1 cellular context compared by ENCODE assay signal in the genomic region with DNA sequence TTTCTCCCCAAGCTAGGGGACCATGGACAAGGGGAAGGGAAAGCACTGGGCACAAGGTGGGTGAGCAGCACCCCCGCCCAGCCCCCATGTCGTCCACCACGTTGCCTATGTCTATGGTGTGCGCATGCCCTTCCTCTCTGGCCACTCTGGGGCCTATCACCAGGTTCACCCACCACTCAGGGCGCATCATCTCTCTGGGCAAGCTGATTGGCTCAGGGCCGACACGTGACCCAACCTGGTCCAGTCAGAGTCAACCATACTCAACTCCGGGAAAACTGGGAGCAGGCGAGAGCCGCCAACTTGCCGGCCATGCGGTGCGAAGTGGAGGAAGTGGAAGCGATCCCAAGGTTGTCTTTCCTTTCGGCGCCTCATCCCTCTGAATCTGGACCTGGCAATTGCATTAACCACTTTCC.
TF ChIP-seq lines count a peak whose summit lies in the region.

No MANE protein-coding gene starts in this region.

TF ChIP-seq in HepG2, 621 proteins besides CTCF, POLR2A, EP300 and RAD21 (continued from another document and continues in another):
- TF ChIP-seq ZNF362 (CRISPR knock-in tag; IDR thresholded peaks at IDR 0.05; ENCODE audit: borderline replicate concordance) (no peak), ARNTL (CRISPR knock-in tag; IDR thresholded peaks at IDR 0.05) (no peak), CREM (IDR thresholded peaks at IDR 0.05) (no peak), CREM (CRISPR knock-in tag; IDR thresholded peaks at IDR 0.05) (no peak), ARHGAP35 (CRISPR knock-in tag; IDR thresholded peaks at IDR 0.05; ENCODE audit: borderline replicate concordance) (no peak), GTF2F1 (IDR thresholded peaks at IDR 0.05; ENCODE audit: low read length) (no peak), MXD1 (CRISPR knock-in tag; IDR thresholded peaks at IDR 0.05) (no peak), SRY (CRISPR knock-in tag; IDR thresholded peaks at IDR 0.05) (no peak), ZFYVE20 (CRISPR knock-in tag; IDR thresholded peaks at IDR 0.05; ENCODE audit: borderline replicate concordance, low read depth) (no peak), SOX13 (IDR thresholded peaks at IDR 0.05) (no peak), SOX13 (CRISPR knock-in tag; conservative IDR thresholded peaks at IDR 0.05 in 1 of 2, IDR thresholded peaks at IDR 0.05 in 1 of 2) (no peak), ZNF607 (CRISPR knock-in tag; IDR thresholded peaks at IDR 0.05; ENCODE audit: borderline replicate concordance) (no peak), ZNF430 (CRISPR knock-in tag; IDR thresholded peaks at IDR 0.05) (0 out of 2 replicates have a peak, but pooled peaks have one; percentile 5), HDAC6 (IDR thresholded peaks at IDR 0.05; ENCODE audit: low read depth, low read length) (no peak), SAFB2 (CRISPR knock-in tag; IDR thresholded peaks at IDR 0.05; ENCODE audit: borderline replicate concordance, low read depth) (no peak), ZNF331 (CRISPR knock-in tag; IDR thresholded peaks at IDR 0.05) (no peak), TEAD2 (CRISPR knock-in tag; IDR thresholded peaks at IDR 0.05) (0 out of 2 replicates have a peak, but pooled peaks have one; percentile 49), PTBP1 (IDR thresholded peaks at IDR 0.05; ENCODE audit: low read depth, low read length, poor library complexity, severe bottlenecking) (peak; percentile 72), THAP7 (CRISPR knock-in tag; IDR thresholded peaks at IDR 0.05) (no peak), HIC2 (CRISPR knock-in tag; IDR thresholded peaks at IDR 0.05; ENCODE audit: low read depth) (no peak)
- TF ChIP-seq, protein P1, sequence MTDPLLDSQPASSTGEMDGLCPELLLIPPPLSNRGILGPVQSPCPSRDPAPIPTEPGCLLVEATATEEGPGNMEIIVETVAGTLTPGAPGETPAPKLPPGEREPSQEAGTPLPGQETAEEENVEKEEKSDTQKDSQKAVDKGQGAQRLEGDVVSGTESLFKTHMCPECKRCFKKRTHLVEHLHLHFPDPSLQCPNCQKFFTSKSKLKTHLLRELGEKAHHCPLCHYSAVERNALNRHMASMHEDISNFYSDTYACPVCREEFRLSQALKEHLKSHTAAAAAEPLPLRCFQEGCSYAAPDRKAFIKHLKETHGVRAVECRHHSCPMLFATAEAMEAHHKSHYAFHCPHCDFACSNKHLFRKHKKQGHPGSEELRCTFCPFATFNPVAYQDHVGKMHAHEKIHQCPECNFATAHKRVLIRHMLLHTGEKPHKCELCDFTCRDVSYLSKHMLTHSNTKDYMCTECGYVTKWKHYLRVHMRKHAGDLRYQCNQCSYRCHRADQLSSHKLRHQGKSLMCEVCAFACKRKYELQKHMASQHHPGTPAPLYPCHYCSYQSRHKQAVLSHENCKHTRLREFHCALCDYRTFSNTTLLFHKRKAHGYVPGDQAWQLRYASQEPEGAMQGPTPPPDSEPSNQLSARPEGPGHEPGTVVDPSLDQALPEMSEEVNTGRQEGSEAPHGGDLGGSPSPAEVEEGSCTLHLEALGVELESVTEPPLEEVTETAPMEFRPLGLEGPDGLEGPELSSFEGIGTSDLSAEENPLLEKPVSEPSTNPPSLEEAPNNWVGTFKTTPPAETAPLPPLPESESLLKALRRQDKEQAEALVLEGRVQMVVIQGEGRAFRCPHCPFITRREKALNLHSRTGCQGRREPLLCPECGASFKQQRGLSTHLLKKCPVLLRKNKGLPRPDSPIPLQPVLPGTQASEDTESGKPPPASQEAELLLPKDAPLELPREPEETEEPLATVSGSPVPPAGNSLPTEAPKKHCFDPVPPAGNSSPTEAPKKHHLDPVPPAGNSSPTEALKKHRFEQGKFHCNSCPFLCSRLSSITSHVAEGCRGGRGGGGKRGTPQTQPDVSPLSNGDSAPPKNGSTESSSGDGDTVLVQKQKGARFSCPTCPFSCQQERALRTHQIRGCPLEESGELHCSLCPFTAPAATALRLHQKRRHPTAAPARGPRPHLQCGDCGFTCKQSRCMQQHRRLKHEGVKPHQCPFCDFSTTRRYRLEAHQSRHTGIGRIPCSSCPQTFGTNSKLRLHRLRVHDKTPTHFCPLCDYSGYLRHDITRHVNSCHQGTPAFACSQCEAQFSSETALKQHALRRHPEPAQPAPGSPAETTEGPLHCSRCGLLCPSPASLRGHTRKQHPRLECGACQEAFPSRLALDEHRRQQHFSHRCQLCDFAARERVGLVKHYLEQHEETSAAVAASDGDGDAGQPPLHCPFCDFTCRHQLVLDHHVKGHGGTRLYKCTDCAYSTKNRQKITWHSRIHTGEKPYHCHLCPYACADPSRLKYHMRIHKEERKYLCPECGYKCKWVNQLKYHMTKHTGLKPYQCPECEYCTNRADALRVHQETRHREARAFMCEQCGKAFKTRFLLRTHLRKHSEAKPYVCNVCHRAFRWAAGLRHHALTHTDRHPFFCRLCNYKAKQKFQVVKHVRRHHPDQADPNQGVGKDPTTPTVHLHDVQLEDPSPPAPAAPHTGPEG (CRISPR knock-in tag; IDR thresholded peaks at IDR 0.05): no peak
- TF ChIP-seq, protein P2, sequence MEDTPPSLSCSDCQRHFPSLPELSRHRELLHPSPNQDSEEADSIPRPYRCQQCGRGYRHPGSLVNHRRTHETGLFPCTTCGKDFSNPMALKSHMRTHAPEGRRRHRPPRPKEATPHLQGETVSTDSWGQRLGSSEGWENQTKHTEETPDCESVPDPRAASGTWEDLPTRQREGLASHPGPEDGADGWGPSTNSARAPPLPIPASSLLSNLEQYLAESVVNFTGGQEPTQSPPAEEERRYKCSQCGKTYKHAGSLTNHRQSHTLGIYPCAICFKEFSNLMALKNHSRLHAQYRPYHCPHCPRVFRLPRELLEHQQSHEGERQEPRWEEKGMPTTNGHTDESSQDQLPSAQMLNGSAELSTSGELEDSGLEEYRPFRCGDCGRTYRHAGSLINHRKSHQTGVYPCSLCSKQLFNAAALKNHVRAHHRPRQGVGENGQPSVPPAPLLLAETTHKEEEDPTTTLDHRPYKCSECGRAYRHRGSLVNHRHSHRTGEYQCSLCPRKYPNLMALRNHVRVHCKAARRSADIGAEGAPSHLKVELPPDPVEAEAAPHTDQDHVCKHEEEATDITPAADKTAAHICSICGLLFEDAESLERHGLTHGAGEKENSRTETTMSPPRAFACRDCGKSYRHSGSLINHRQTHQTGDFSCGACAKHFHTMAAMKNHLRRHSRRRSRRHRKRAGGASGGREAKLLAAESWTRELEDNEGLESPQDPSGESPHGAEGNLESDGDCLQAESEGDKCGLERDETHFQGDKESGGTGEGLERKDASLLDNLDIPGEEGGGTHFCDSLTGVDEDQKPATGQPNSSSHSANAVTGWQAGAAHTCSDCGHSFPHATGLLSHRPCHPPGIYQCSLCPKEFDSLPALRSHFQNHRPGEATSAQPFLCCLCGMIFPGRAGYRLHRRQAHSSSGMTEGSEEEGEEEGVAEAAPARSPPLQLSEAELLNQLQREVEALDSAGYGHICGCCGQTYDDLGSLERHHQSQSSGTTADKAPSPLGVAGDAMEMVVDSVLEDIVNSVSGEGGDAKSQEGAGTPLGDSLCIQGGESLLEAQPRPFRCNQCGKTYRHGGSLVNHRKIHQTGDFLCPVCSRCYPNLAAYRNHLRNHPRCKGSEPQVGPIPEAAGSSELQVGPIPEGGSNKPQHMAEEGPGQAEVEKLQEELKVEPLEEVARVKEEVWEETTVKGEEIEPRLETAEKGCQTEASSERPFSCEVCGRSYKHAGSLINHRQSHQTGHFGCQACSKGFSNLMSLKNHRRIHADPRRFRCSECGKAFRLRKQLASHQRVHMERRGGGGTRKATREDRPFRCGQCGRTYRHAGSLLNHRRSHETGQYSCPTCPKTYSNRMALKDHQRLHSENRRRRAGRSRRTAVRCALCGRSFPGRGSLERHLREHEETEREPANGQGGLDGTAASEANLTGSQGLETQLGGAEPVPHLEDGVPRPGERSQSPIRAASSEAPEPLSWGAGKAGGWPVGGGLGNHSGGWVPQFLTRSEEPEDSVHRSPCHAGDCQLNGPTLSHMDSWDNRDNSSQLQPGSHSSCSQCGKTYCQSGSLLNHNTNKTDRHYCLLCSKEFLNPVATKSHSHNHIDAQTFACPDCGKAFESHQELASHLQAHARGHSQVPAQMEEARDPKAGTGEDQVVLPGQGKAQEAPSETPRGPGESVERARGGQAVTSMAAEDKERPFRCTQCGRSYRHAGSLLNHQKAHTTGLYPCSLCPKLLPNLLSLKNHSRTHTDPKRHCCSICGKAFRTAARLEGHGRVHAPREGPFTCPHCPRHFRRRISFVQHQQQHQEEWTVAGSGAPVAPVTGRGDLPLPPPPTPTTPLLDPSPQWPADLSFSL (CRISPR knock-in tag; IDR thresholded peaks at IDR 0.05): no peak
- TF ChIP-seq, protein P3, sequence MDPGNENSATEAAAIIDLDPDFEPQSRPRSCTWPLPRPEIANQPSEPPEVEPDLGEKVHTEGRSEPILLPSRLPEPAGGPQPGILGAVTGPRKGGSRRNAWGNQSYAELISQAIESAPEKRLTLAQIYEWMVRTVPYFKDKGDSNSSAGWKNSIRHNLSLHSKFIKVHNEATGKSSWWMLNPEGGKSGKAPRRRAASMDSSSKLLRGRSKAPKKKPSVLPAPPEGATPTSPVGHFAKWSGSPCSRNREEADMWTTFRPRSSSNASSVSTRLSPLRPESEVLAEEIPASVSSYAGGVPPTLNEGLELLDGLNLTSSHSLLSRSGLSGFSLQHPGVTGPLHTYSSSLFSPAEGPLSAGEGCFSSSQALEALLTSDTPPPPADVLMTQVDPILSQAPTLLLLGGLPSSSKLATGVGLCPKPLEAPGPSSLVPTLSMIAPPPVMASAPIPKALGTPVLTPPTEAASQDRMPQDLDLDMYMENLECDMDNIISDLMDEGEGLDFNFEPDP (CRISPR knock-in tag; conservative IDR thresholded peaks at IDR 0.05): no peak
- TF ChIP-seq, protein P4, sequence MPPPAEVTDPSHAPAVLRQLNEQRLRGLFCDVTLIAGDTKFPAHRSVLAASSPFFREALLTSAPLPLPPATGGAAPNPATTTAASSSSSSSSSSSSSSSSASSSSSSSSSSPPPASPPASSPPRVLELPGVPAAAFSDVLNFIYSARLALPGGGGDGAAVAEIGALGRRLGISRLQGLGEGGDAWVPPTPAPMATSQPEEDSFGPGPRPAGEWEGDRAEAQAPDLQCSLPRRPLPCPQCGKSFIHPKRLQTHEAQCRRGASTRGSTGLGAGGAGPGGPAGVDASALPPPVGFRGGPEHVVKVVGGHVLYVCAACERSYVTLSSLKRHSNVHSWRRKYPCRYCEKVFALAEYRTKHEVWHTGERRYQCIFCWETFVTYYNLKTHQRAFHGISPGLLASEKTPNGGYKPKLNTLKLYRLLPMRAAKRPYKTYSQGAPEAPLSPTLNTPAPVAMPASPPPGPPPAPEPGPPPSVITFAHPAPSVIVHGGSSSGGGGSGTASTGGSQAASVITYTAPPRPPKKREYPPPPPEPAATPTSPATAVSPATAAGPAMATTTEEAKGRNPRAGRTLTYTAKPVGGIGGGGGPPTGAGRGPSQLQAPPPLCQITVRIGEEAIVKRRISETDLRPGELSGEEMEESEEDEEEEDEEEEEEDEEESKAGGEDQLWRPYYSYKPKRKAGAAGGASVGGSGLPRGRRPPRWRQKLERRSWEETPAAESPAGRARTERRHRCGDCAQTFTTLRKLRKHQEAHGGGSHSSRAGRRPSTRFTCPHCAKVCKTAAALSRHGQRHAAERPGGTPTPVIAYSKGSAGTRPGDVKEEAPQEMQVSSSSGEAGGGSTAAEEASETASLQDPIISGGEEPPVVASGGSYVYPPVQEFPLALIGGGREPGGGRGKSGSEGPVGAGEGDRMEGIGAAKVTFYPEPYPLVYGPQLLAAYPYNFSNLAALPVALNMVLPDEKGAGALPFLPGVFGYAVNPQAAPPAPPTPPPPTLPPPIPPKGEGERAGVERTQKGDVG (CRISPR knock-in tag; IDR thresholded peaks at IDR 0.05; ENCODE audit: borderline replicate concordance): peak; percentile 88; the same call in 1 of the 2 replicates
- TF ChIP-seq, protein P5, sequence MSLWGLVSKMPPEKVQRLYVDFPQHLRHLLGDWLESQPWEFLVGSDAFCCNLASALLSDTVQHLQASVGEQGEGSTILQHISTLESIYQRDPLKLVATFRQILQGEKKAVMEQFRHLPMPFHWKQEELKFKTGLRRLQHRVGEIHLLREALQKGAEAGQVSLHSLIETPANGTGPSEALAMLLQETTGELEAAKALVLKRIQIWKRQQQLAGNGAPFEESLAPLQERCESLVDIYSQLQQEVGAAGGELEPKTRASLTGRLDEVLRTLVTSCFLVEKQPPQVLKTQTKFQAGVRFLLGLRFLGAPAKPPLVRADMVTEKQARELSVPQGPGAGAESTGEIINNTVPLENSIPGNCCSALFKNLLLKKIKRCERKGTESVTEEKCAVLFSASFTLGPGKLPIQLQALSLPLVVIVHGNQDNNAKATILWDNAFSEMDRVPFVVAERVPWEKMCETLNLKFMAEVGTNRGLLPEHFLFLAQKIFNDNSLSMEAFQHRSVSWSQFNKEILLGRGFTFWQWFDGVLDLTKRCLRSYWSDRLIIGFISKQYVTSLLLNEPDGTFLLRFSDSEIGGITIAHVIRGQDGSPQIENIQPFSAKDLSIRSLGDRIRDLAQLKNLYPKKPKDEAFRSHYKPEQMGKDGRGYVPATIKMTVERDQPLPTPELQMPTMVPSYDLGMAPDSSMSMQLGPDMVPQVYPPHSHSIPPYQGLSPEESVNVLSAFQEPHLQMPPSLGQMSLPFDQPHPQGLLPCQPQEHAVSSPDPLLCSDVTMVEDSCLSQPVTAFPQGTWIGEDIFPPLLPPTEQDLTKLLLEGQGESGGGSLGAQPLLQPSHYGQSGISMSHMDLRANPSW (CRISPR knock-in tag; IDR thresholded peaks at IDR 0.05; ENCODE audit: borderline replicate concordance): no peak
